ENCODE assay signal across 1 cellular context in genomic region chr2:42132966-42133641, GRCh38.
A peak's percentile ranks its signal among the peaks of the same experiment; 100 is the strongest.
TF ChIP-seq lines count a peak whose summit lies in the region.

No MANE protein-coding gene starts in this region.

TF ChIP-seq in K562, 482 proteins besides CTCF, POLR2A, EP300 and RAD21 (continued from another document and continues in another):
- TF ChIP-seq CEBPG (CRISPR knock-in tag; IDR thresholded peaks at IDR 0.05) = no peak
- TF ChIP-seq CEBPG (tag; conservative IDR thresholded peaks at IDR 0.05 in 1 of 2, IDR thresholded peaks at IDR 0.05 in 1 of 2) = no peak
- TF ChIP-seq NEUROD1 (IDR thresholded peaks at IDR 0.05; ENCODE audit: borderline replicate concordance, low read depth, low read length, partially characterized antibody) = peak; percentile 62
- TF ChIP-seq ZNF780A (CRISPR knock-in tag; IDR thresholded peaks at IDR 0.05) = no peak
- no peak for TF ChIP-seq ZNF699 (CRISPR knock-in tag; IDR thresholded peaks at IDR 0.05; ENCODE audit: insufficient replicate concordance)
- TF ChIP-seq CBX8 (IDR thresholded peaks at IDR 0.05; ENCODE audit: borderline replicate concordance, extremely low read depth, low read depth, low read length, poor library complexity, severe bottlenecking) = no peak
- peak; percentile 53 for TF ChIP-seq FOS (IDR thresholded peaks at IDR 0.05; ENCODE audit: extremely low read depth, insufficient read length)
- TF ChIP-seq NFE2L1 (tag; IDR thresholded peaks at IDR 0.05; ENCODE audit: borderline replicate concordance, low read depth) = no peak
- no peak for TF ChIP-seq ATF4 (CRISPR knock-in tag; IDR thresholded peaks at IDR 0.05)
- peak; percentile 35; the same call in 1 of the 2 replicates for TF ChIP-seq NFE2 (IDR thresholded peaks at IDR 0.05; ENCODE audit: low read depth)
- no peak for TF ChIP-seq ZNF224 (CRISPR knock-in tag; IDR thresholded peaks at IDR 0.05)
- no peak for TF ChIP-seq HMGN3 (IDR thresholded peaks at IDR 0.05; ENCODE audit: borderline replicate concordance, extremely low read depth, insufficient read length, low read depth, low read length)
- no peak for TF ChIP-seq BMI1 (IDR thresholded peaks at IDR 0.05; ENCODE audit: low read length)
- TF ChIP-seq ZNF134 (CRISPR knock-in tag; conservative IDR thresholded peaks at IDR 0.05) = no peak
- TF ChIP-seq ZNF407 (IDR thresholded peaks at IDR 0.05; ENCODE audit: low read depth) = no peak
- TF ChIP-seq NONO (IDR thresholded peaks at IDR 0.05; ENCODE audit: low read depth in 2 of 2, low read length in 1 of 2) = no peak
- no peak for TF ChIP-seq TAF7 (tag; IDR thresholded peaks at IDR 0.05)
- TF ChIP-seq NR3C1 (CRISPR knock-in tag; IDR thresholded peaks at IDR 0.05) = no peak
- no peak for TF ChIP-seq RBM14 (IDR thresholded peaks at IDR 0.05; ENCODE audit: borderline replicate concordance, insufficient read depth, low read depth, low read length)
- no peak for TF ChIP-seq ZNF436 (CRISPR knock-in tag; IDR thresholded peaks at IDR 0.05)
- no peak for TF ChIP-seq HDAC8 (tag; IDR thresholded peaks at IDR 0.05)
- TF ChIP-seq GMEB1 (CRISPR knock-in tag; IDR thresholded peaks at IDR 0.05) = no peak
- no peak for TF ChIP-seq EGR1 (conservative IDR thresholded peaks at IDR 0.05)
- peak; percentile 47; the same call in 1 of the 2 replicates for TF ChIP-seq SMARCC2 (IDR thresholded peaks at IDR 0.05; ENCODE audit: low read depth)
- no peak for TF ChIP-seq CBX3 (IDR thresholded peaks at IDR 0.05; ENCODE audit: borderline replicate concordance in 1 of 2, low read length in 2 of 2)
- TF ChIP-seq ATF1 (CRISPR knock-in tag; IDR thresholded peaks at IDR 0.05) = no peak
- TF ChIP-seq ATF1 (tag; IDR thresholded peaks at IDR 0.05) = peak; percentile 59
- no peak for TF ChIP-seq PREB (CRISPR knock-in tag; IDR thresholded peaks at IDR 0.05)
- 0 out of 2 replicates have a peak, but pooled peaks have one; percentile 10 for TF ChIP-seq MAFG (tag; conservative IDR thresholded peaks at IDR 0.05)
- no peak for TF ChIP-seq NR2F6 (CRISPR knock-in tag; IDR thresholded peaks at IDR 0.05)
- no peak for TF ChIP-seq BACH1 (tag; IDR thresholded peaks at IDR 0.05)
- no peak for TF ChIP-seq TEAD2 (tag; IDR thresholded peaks at IDR 0.05)
- TF ChIP-seq ZNF12 (CRISPR knock-in tag; IDR thresholded peaks at IDR 0.05) = no peak
- no peak for TF ChIP-seq ZNF318 (IDR thresholded peaks at IDR 0.05; ENCODE audit: borderline replicate concordance in 1 of 2, low read depth in 1 of 2)
- TF ChIP-seq CREM (IDR thresholded peaks at IDR 0.05; ENCODE audit: low read depth) = peak; percentile 60
- TF ChIP-seq KAT7 (CRISPR knock-in tag; IDR thresholded peaks at IDR 0.05; ENCODE audit: borderline replicate concordance) = no peak
- no peak for TF ChIP-seq NCOR1 (IDR thresholded peaks at IDR 0.05)
- no peak for TF ChIP-seq AFF4 (CRISPR knock-in tag; IDR thresholded peaks at IDR 0.05)
